In genomic region chr20:10219452-10219791, GRCh38 we compare ENCODE assay signal across 1 cellular context.
A peak's percentile ranks its signal among the peaks of the same experiment; 100 is the strongest.
TF ChIP-seq lines count a peak whose summit lies in the region.

No MANE protein-coding gene starts in this region.

TF ChIP-seq in K562, 482 proteins besides CTCF, POLR2A, EP300 and RAD21 (continued from another document and continues in another):
- TF ChIP-seq, protein P1, sequence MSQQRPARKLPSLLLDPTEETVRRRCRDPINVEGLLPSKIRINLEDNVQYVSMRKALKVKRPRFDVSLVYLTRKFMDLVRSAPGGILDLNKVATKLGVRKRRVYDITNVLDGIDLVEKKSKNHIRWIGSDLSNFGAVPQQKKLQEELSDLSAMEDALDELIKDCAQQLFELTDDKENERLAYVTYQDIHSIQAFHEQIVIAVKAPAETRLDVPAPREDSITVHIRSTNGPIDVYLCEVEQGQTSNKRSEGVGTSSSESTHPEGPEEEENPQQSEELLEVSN (IDR thresholded peaks at IDR 0.05; ENCODE audit: borderline replicate concordance in 1 of 2, extremely low read depth in 1 of 2, insufficient read depth in 1 of 2, insufficient read length in 1 of 2, low read depth in 1 of 2, low read length in 1 of 2, poor library complexity in 1 of 2, severe bottlenecking in 1 of 2): peak in 1 of 2 experiments; percentile 45
- TF ChIP-seq MAFK (IDR thresholded peaks at IDR 0.05; ENCODE audit: low read length) (no peak), TBP (optimal IDR thresholded peaks at IDR 0.05; ENCODE audit: low read depth, low read length) (no peak), ATF6 (CRISPR knock-in tag; IDR thresholded peaks at IDR 0.05) (peak; percentile 98), MYC (IDR thresholded peaks at IDR 0.05; ENCODE audit: low read depth, low read length) (no peak), MYC (CRISPR knock-in tag; IDR thresholded peaks at IDR 0.05; ENCODE audit: borderline replicate concordance, low read depth) (no peak), ZBTB26 (CRISPR knock-in tag; IDR thresholded peaks at IDR 0.05) (no peak), KLF16 (IDR thresholded peaks at IDR 0.05) (no peak), DEAF1 (CRISPR knock-in tag; IDR thresholded peaks at IDR 0.05) (no peak), MYNN (IDR thresholded peaks at IDR 0.05) (no peak), MYNN (CRISPR knock-in tag; IDR thresholded peaks at IDR 0.05) (peak; percentile 87), SIRT6 (IDR thresholded peaks at IDR 0.05; ENCODE audit: low read depth, low read length) (no peak), ESRRB (CRISPR knock-in tag; IDR thresholded peaks at IDR 0.05; ENCODE audit: borderline replicate concordance) (no peak), ZNF707 (CRISPR knock-in tag; conservative IDR thresholded peaks at IDR 0.05) (no peak), SIX5 (IDR thresholded peaks at IDR 0.05; ENCODE audit: borderline replicate concordance in 1 of 2, insufficient read depth in 1 of 2, low read depth in 1 of 2, low read length in 2 of 2) (no peak), PHB (CRISPR knock-in tag; IDR thresholded peaks at IDR 0.05) (no peak), SETDB1 (IDR thresholded peaks at IDR 0.05; ENCODE audit: low read length) (no peak), THAP7 (CRISPR knock-in tag; IDR thresholded peaks at IDR 0.05) (no peak), ZNF778 (CRISPR knock-in tag; IDR thresholded peaks at IDR 0.05) (no peak), ARID2 (IDR thresholded peaks at IDR 0.05) (no peak), PURB (CRISPR knock-in tag; IDR thresholded peaks at IDR 0.05; ENCODE audit: low read depth) (no peak), DPF2 (IDR thresholded peaks at IDR 0.05) (no peak), DACH1 (IDR thresholded peaks at IDR 0.05; ENCODE audit: partially characterized antibody) (no peak), POLR2H (tag; IDR thresholded peaks at IDR 0.05; ENCODE audit: low read depth) (no peak), ZC3H8 (IDR thresholded peaks at IDR 0.05) (no peak), CAMTA2 (CRISPR knock-in tag; conservative IDR thresholded peaks at IDR 0.05) (no peak), MBD2 (IDR thresholded peaks at IDR 0.05; ENCODE audit: borderline replicate concordance, low read depth) (no peak), ID3 (CRISPR knock-in tag; IDR thresholded peaks at IDR 0.05) (no peak), ID3 (tag; IDR thresholded peaks at IDR 0.05) (no peak), PHF8 (IDR thresholded peaks at IDR 0.05; ENCODE audit: borderline replicate concordance, low read length) (no peak), E2F4 (CRISPR knock-in tag; IDR thresholded peaks at IDR 0.05; ENCODE audit: low read depth) (peak; percentile 91), RFX1 (IDR thresholded peaks at IDR 0.05) (no peak), CREB1 (IDR thresholded peaks at IDR 0.05) (no peak), CREB1 (CRISPR knock-in tag; IDR thresholded peaks at IDR 0.05) (peak; percentile 64), ASH1L (IDR thresholded peaks at IDR 0.05; ENCODE audit: borderline replicate concordance, low read depth, partially characterized antibody) (no peak), PRPF4 (IDR thresholded peaks at IDR 0.05; ENCODE audit: insufficient read depth, low read depth, low read length, poor library complexity, severe bottlenecking) (no peak), RFX7 (CRISPR knock-in tag; IDR thresholded peaks at IDR 0.05) (no peak), OTX1 (CRISPR knock-in tag; IDR thresholded peaks at IDR 0.05) (no peak), HDAC3 (IDR thresholded peaks at IDR 0.05; ENCODE audit: borderline replicate concordance, partially characterized antibody) (no peak), RUNX1 (IDR thresholded peaks at IDR 0.05; ENCODE audit: low read depth) (no peak)
- TF ChIP-seq, protein P2, sequence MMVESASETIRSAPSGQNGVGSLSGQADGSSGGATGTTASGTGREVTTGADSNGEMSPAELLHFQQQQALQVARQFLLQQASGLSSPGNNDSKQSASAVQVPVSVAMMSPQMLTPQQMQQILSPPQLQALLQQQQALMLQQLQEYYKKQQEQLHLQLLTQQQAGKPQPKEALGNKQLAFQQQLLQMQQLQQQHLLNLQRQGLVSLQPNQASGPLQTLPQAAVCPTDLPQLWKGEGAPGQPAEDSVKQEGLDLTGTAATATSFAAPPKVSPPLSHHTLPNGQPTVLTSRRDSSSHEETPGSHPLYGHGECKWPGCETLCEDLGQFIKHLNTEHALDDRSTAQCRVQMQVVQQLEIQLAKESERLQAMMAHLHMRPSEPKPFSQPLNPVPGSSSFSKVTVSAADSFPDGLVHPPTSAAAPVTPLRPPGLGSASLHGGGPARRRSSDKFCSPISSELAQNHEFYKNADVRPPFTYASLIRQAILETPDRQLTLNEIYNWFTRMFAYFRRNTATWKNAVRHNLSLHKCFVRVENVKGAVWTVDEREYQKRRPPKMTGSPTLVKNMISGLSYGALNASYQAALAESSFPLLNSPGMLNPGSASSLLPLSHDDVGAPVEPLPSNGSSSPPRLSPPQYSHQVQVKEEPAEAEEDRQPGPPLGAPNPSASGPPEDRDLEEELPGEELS (CRISPR knock-in tag; IDR thresholded peaks at IDR 0.05; ENCODE audit: borderline replicate concordance): peak; percentile 90; the same call in 1 of the 2 replicates
- TF ChIP-seq, protein P3, sequence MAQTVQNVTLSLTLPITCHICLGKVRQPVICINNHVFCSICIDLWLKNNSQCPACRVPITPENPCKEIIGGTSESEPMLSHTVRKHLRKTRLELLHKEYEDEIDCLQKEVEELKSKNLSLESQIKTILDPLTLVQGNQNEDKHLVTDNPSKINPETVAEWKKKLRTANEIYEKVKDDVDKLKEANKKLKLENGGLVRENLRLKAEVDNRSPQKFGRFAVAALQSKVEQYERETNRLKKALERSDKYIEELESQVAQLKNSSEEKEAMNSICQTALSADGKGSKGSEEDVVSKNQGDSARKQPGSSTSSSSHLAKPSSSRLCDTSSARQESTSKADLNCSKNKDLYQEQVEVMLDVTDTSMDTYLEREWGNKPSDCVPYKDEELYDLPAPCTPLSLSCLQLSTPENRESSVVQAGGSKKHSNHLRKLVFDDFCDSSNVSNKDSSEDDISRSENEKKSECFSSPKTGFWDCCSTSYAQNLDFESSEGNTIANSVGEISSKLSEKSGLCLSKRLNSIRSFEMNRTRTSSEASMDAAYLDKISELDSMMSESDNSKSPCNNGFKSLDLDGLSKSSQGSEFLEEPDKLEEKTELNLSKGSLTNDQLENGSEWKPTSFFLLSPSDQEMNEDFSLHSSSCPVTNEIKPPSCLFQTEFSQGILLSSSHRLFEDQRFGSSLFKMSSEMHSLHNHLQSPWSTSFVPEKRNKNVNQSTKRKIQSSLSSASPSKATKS (CRISPR knock-in tag; IDR thresholded peaks at IDR 0.05): no peak
- TF ChIP-seq, protein P4, sequence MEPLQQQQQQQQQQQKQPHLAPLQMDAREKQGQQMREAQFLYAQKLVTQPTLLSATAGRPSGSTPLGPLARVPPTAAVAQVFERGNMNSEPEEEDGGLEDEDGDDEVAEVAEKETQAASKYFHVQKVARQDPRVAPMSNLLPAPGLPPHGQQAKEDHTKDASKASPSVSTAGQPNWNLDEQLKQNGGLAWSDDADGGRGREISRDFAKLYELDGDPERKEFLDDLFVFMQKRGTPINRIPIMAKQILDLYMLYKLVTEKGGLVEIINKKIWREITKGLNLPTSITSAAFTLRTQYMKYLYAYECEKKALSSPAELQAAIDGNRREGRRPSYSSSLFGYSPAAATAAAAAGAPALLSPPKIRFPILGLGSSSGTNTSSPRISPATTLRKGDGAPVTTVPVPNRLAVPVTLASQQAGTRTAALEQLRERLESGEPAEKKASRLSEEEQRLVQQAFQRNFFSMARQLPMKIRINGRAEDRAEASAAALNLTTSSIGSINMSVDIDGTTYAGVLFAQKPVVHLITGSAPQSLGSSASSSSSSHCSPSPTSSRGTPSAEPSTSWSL (CRISPR knock-in tag; IDR thresholded peaks at IDR 0.05; ENCODE audit: borderline replicate concordance): no peak
- TF ChIP-seq, protein P5, sequence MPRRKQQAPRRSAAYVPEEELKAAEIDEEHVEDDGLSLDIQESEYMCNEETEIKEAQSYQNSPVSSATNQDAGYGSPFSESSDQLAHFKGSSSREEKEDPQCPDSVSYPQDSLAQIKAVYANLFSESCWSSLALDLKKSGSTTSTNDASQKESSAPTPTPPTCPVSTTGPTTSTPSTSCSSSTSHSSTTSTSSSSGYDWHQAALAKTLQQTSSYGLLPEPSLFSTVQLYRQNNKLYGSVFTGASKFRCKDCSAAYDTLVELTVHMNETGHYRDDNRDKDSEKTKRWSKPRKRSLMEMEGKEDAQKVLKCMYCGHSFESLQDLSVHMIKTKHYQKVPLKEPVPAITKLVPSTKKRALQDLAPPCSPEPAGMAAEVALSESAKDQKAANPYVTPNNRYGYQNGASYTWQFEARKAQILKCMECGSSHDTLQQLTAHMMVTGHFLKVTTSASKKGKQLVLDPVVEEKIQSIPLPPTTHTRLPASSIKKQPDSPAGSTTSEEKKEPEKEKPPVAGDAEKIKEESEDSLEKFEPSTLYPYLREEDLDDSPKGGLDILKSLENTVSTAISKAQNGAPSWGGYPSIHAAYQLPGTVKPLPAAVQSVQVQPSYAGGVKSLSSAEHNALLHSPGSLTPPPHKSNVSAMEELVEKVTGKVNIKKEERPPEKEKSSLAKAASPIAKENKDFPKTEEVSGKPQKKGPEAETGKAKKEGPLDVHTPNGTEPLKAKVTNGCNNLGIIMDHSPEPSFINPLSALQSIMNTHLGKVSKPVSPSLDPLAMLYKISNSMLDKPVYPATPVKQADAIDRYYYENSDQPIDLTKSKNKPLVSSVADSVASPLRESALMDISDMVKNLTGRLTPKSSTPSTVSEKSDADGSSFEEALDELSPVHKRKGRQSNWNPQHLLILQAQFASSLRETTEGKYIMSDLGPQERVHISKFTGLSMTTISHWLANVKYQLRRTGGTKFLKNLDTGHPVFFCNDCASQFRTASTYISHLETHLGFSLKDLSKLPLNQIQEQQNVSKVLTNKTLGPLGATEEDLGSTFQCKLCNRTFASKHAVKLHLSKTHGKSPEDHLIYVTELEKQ (CRISPR knock-in tag; IDR thresholded peaks at IDR 0.05): no peak
- TF ChIP-seq, protein P6, sequence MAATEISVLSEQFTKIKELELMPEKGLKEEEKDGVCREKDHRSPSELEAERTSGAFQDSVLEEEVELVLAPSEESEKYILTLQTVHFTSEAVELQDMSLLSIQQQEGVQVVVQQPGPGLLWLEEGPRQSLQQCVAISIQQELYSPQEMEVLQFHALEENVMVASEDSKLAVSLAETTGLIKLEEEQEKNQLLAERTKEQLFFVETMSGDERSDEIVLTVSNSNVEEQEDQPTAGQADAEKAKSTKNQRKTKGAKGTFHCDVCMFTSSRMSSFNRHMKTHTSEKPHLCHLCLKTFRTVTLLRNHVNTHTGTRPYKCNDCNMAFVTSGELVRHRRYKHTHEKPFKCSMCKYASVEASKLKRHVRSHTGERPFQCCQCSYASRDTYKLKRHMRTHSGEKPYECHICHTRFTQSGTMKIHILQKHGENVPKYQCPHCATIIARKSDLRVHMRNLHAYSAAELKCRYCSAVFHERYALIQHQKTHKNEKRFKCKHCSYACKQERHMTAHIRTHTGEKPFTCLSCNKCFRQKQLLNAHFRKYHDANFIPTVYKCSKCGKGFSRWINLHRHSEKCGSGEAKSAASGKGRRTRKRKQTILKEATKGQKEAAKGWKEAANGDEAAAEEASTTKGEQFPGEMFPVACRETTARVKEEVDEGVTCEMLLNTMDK (IDR thresholded peaks at IDR 0.05; ENCODE audit: borderline replicate concordance, insufficient read depth, low read depth, low read length, poor library complexity, severe bottlenecking): no peak
